19 cellular contexts compared by ENCODE assay signal in the genomic region with DNA sequence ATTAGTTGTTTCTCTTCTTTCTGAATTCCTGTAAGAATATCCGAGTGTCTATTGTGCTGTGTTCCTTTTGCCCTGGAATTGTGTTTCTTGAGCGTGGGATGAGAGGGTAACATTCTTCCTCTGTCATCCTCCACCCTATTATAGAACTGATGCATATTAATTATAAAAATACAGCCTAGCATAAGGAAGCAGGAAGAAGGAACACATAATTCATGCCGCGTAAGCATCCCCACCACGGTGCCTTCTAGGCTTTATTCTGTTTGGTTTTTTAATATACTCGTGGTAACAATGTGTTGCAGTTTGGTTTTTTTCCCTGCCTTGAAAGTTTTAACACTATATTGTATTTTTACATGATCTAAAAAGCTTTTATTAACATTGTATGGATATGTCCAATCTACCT.
DNase-seq lines count a peak whose midpoint lies in the region; ATAC-seq and TF ChIP-seq lines count a peak whose summit lies in the region.
"Had no signal": no experiment of that assay in that cellular context is flagged by ENCODE, and none has a peak within 500 bp of the region (broad histone marks: within the 10 kb centered on the region; RNA-seq: fewer than 3 reads in every experiment).

No MANE protein-coding gene starts in this region.

- no peaks in the 10 kb centered on the region for H3K27me3 ChIP-seq in MM.1S (replicated peaks; ENCODE audit: insufficient read depth, low read length)
- no peaks in the 10 kb centered on the region for H3K27me3 ChIP-seq in H7 (ENCODE audit: control insufficient read depth, insufficient read depth, low read length)

- H3K4me1 ChIP-seq in MM.1S (ENCODE audit: low read length), result peaks cover 15% of the 10 kb centered on the region

- H4K20me1 ChIP-seq in MM.1S (ENCODE audit: insufficient read depth, low read length), result no peaks in the 10 kb centered on the region

- peak overlapping the region; percentile 71 for H3K27ac Mint-ChIP-seq in activated CD8-positive, alpha-beta memory T cell treated with anti-CD3 and anti-CD28 coated beads, Interleukin-2, amount 10 ng/mL, durations not matched to agents 7 days and 5 days
- peak overlapping the region; percentile 68 to 82 for H3K27ac Mint-ChIP-seq in effector memory CD8-positive, alpha-beta T cell
- peak overlapping the region; percentile 47 for H3K27ac Mint-ChIP-seq in stimulated activated memory B cell treated with anti-CD40 and anti-IgM and Interleukin-4, amounts not matched to agents 10 μg/mL and 1 μg/mL and 100 μg/mL, for 72 hours
- no peak overlapping the region for H3K27ac Mint-ChIP-seq in activated T-cell treated with anti-CD3 and anti-CD28 coated beads, Interleukin-2, amount 50 U/mL, for 24 hours

- no peaks in the 10 kb centered on the region for H3K27me3 Mint-ChIP-seq in activated CD8-positive, alpha-beta memory T cell treated with anti-CD3 and anti-CD28 coated beads, Interleukin-2, amount 10 ng/mL, durations not matched to agents 7 days and 5 days
- H3K27me3 Mint-ChIP-seq in effector memory CD8-positive, alpha-beta T cell, result no peaks in the 10 kb centered on the region
- no peaks in the 10 kb centered on the region for H3K27me3 Mint-ChIP-seq in stimulated activated memory B cell treated with anti-CD40 and anti-IgM and Interleukin-4, amounts not matched to agents 10 μg/mL and 1 μg/mL and 100 μg/mL, for 72 hours
- H3K27me3 Mint-ChIP-seq in activated T-cell treated with anti-CD3 and anti-CD28 coated beads, Interleukin-2, amount 50 U/mL, for 24 hours, result no peaks in the 10 kb centered on the region

- H3K9me2 ChIP-seq in MM.1S (replicated peaks; ENCODE audit: insufficient read depth, low read length), result no peaks in the 10 kb centered on the region
- H3K9me2 ChIP-seq: SK-N-SH had no signal

- DNase-seq in activated CD8-positive, alpha-beta memory T cell treated with anti-CD3 and anti-CD28 coated beads, Interleukin-2, amount 10 ng/mL, durations not matched to agents 7 days and 5 days, result no peak
- DNase-seq in activated CD8-positive, alpha-beta memory T cell treated with anti-CD3 and anti-CD28 coated beads, Interleukin-2, amount 50 U/mL, for 48 hours, result no peak
- DNase-seq in MM.1S, result no peak
- DNase-seq in effector memory CD8-positive, alpha-beta T cell, result no peak
- no peak for DNase-seq in H7
- DNase-seq in activated T-cell treated with anti-CD3 and anti-CD28 coated beads, Interleukin-2, amount 50 U/mL, for 24 hours, result no peak
- no peak for DNase-seq in NCI-H526 treated with DMSO at 0.1 percent for 48 hours (lab: John Stamatoyannopoulos, UW)
- DNase-seq: DMS53, GM23248, KG1, NCI-H1092, NCI-H146, NCI-H2081 treated with DMSO at 0.1 percent for 48 hours, NCI-H510A, SHP77, SK-N-SH had no signal

- H3F3A ChIP-seq in MM.1S (ENCODE audit: insufficient read depth, low read length), result peaks cover 13% of the 10 kb centered on the region

- no peak for ATAC-seq in activated CD8-positive, alpha-beta memory T cell treated with anti-CD3 and anti-CD28 coated beads, Interleukin-2, amount 10 ng/mL, durations not matched to agents 7 days and 5 days
- ATAC-seq in effector memory CD8-positive, alpha-beta T cell (replicated peaks), result no peak
- ATAC-seq in stimulated activated memory B cell treated with anti-CD40 and anti-IgM and Interleukin-4, amounts not matched to agents 10 μg/mL and 1 μg/mL and 100 μg/mL, for 72 hours, result no peak
- ATAC-seq: HepG2 had no signal

- H3K9me3 ChIP-seq in MM.1S (replicated peaks; ENCODE audit: insufficient read depth, low read length), result no peaks in the 10 kb centered on the region
- H3K9me3 ChIP-seq: SK-N-SH had no signal

- CTCF ChIA-PET in activated CD8-positive, alpha-beta memory T cell treated with anti-CD3 and anti-CD28 coated beads, Interleukin-2, amount 10 ng/mL, durations not matched to agents 7 days and 5 days (lab: Charles Lee), result interaction anchor here (0.7 to 1.7 kb wide), 4 partner anchors 10 to 696 kb away, joined by 3 to 6 read pairs (median 4); no protein-coding TSS in a partner anchor

- H3K4me2 ChIP-seq in MM.1S (ENCODE audit: low read depth, low read length), result peak overlapping the region; percentile 59
- H3K4me2 ChIP-seq: SK-N-SH had no signal

- H3K9ac ChIP-seq in MM.1S (ENCODE audit: low read length), result peak overlapping the region; percentile 60
- H3K9ac ChIP-seq: GM23248, SK-N-SH had no signal

- H3K36me3 ChIP-seq in MM.1S (replicated peaks; ENCODE audit: insufficient read depth, low read length) (no peaks in the 10 kb centered on the region), H7 (replicated peaks; ENCODE audit: control insufficient read depth, insufficient read depth, low read length) (no peaks in the 10 kb centered on the region)

- H3K36me3 Mint-ChIP-seq in activated CD8-positive, alpha-beta memory T cell treated with anti-CD3 and anti-CD28 coated beads, Interleukin-2, amount 10 ng/mL, durations not matched to agents 7 days and 5 days, result peaks cover 1% of the 10 kb centered on the region
- H3K36me3 Mint-ChIP-seq in effector memory CD8-positive, alpha-beta T cell (ENCODE audit: insufficient read depth), result peaks cover 3% of the 10 kb centered on the region
- peaks cover 24% of the 10 kb centered on the region for H3K36me3 Mint-ChIP-seq in stimulated activated memory B cell treated with anti-CD40 and anti-IgM and Interleukin-4, amounts not matched to agents 10 μg/mL and 1 μg/mL and 100 μg/mL, for 72 hours
- H3K36me3 Mint-ChIP-seq in activated T-cell treated with anti-CD3 and anti-CD28 coated beads, Interleukin-2, amount 50 U/mL, for 24 hours (ENCODE audit: low read depth), result peaks cover 52% of the 10 kb centered on the region

- no peak for TF ChIP-seq CTCF in MM.1S (IDR thresholded peaks at IDR 0.05; ENCODE audit: low read length)

- peak overlapping the region; percentile 57 for H3K4me3 Mint-ChIP-seq in activated CD8-positive, alpha-beta memory T cell treated with anti-CD3 and anti-CD28 coated beads, Interleukin-2, amount 10 ng/mL, durations not matched to agents 7 days and 5 days
- H3K4me3 Mint-ChIP-seq in effector memory CD8-positive, alpha-beta T cell, result peak overlapping the region in 1 of 2 donors; percentile 28
- H3K4me3 Mint-ChIP-seq in stimulated activated memory B cell treated with anti-CD40 and anti-IgM and Interleukin-4, amounts not matched to agents 10 μg/mL and 1 μg/mL and 100 μg/mL, for 72 hours, result no peak overlapping the region
- H3K4me3 Mint-ChIP-seq in activated T-cell treated with anti-CD3 and anti-CD28 coated beads, Interleukin-2, amount 50 U/mL, for 24 hours, result no peak overlapping the region
- H3K4me3 Mint-ChIP-seq: CD14-positive monocyte had no signal

- H3K4me3 ChIP-seq in MM.1S (ENCODE audit: low read length) (peak overlapping the region; percentile 48), H7 (ENCODE audit: insufficient read depth, low read depth, low read length) (no peak overlapping the region)
- H3K4me3 ChIP-seq: GM23248 had no signal

- peaks cover 98% of the 10 kb centered on the region for H3K79me2 ChIP-seq in MM.1S (ENCODE audit: low read length)

- H2AFZ ChIP-seq in MM.1S (ENCODE audit: low read length), result no peak overlapping the region
- H2AFZ ChIP-seq: GM23248 had no signal

- H3K9me3 Mint-ChIP-seq in activated CD8-positive, alpha-beta memory T cell treated with anti-CD3 and anti-CD28 coated beads, Interleukin-2, amount 10 ng/mL, durations not matched to agents 7 days and 5 days (ENCODE audit: low read depth), result no peaks in the 10 kb centered on the region
- no peaks in the 10 kb centered on the region for H3K9me3 Mint-ChIP-seq in effector memory CD8-positive, alpha-beta T cell
- no peaks in the 10 kb centered on the region for H3K9me3 Mint-ChIP-seq in stimulated activated memory B cell treated with anti-CD40 and anti-IgM and Interleukin-4, amounts not matched to agents 10 μg/mL and 1 μg/mL and 100 μg/mL, for 72 hours
- no peaks in the 10 kb centered on the region for H3K9me3 Mint-ChIP-seq in activated T-cell treated with anti-CD3 and anti-CD28 coated beads, Interleukin-2, amount 50 U/mL, for 24 hours
- H3K9me3 Mint-ChIP-seq: CD14-positive monocyte had no signal

- H3K4me1 Mint-ChIP-seq in activated CD8-positive, alpha-beta memory T cell treated with anti-CD3 and anti-CD28 coated beads, Interleukin-2, amount 10 ng/mL, durations not matched to agents 7 days and 5 days, result peaks cover 27% of the 10 kb centered on the region
- peaks cover 27 to 38% of the 10 kb centered on the region in 2 donors for H3K4me1 Mint-ChIP-seq in effector memory CD8-positive, alpha-beta T cell (ENCODE audit: low read depth in 2 of 2)
- H3K4me1 Mint-ChIP-seq in stimulated activated memory B cell treated with anti-CD40 and anti-IgM and Interleukin-4, amounts not matched to agents 10 μg/mL and 1 μg/mL and 100 μg/mL, for 72 hours, result peaks cover 70% of the 10 kb centered on the region
- H3K4me1 Mint-ChIP-seq in activated T-cell treated with anti-CD3 and anti-CD28 coated beads, Interleukin-2, amount 50 U/mL, for 24 hours (ENCODE audit: low read depth), result peaks cover 48% of the 10 kb centered on the region

- H3K27ac ChIP-seq in MM.1S (ENCODE audit: low read length), result peak overlapping the region; percentile 75
- H3K27ac ChIP-seq: GM23248 had no signal
